In the genomic region with DNA sequence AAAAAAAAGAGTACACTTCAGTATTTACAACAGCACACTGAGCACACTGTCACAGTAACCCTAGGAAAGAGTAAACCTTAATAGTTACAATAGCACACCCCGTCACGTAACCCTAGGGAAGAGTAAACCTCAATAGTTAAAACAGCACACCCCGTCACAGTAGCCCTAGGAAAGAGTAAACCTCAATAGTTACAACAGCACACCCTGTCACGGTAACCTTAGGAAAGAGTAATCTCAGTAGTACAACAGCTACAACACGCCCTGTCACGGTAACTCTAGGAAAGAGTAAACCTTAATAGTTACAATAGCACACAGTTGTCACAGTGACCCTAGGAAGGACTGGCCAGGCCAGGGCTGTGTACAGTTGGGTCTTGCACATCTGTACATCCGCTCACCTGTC, we compare ENCODE assay signal across 29 cellular contexts. TPM values are rescaled to one million over a fixed set of nuclear protein-coding genes. Genes with fewer than 3 reads are reported as not detected.
DNase-seq lines count a peak whose midpoint lies in the region; ATAC-seq and TF ChIP-seq lines count a peak whose summit lies in the region.
"Had no signal": no experiment of that assay in that cellular context is flagged by ENCODE, and none has a peak within 500 bp of the region (broad histone marks: within the 10 kb centered on the region; RNA-seq: fewer than 3 reads in every experiment).

No MANE protein-coding gene starts in this region.

- H3K27me3 ChIP-seq in CD4-positive, CD25-positive, alpha-beta regulatory T cell (ENCODE audit: control insufficient read depth, insufficient read depth, low read length): no peaks in the 10 kb centered on the region
- H3K27me3 ChIP-seq: breast epithelium, sigmoid colon, upper lobe of right lung had no signal

- no peaks in the 10 kb centered on the region for H3K9me3 Mint-ChIP-seq in activated CD4-positive, alpha-beta T cell treated with anti-CD3 and anti-CD28 coated beads, Interleukin-2, amount 10 ng/mL, durations not matched to agents 24 days and 14 days
- H3K9me3 Mint-ChIP-seq in CD4-positive, CD25-positive, alpha-beta regulatory T cell: no peaks in the 10 kb centered on the region
- peaks cover 0 to 4% (median 0%) of the 10 kb centered on the region in 5 experiments for H3K9me3 Mint-ChIP-seq in brain
- H3K9me3 Mint-ChIP-seq in neural crest cell: no peaks in the 10 kb centered on the region
- H3K9me3 Mint-ChIP-seq in effector memory CD8-positive, alpha-beta T cell: no peaks in the 10 kb centered on the region
- H3K9me3 Mint-ChIP-seq: activated B cell treated with CpG ODN at 0.5 μM for 24 hours, immature natural killer cell had no signal

- peaks cover 29% of the 10 kb centered on the region for H3K36me3 ChIP-seq in CD4-positive, CD25-positive, alpha-beta regulatory T cell (ENCODE audit: control insufficient read depth, insufficient read depth, low read length)
- H3K36me3 ChIP-seq: breast epithelium, prostate gland had no signal

- H3K27ac Mint-ChIP-seq in activated CD4-positive, alpha-beta T cell treated with anti-CD3 and anti-CD28 coated beads, Interleukin-2, amount 10 ng/mL, durations not matched to agents 24 days and 14 days: no peak overlapping the region
- H3K27ac Mint-ChIP-seq in CD4-positive, CD25-positive, alpha-beta regulatory T cell: peak overlapping the region in 1 of 3 donors; percentile 38
- H3K27ac Mint-ChIP-seq in brain (peak overlapping the region in 1 of 5 experiments; percentile 42), neural crest cell (ENCODE audit: unreplicated experiment) (no peak overlapping the region)
- peak overlapping the region in 1 of 2 donors; percentile 19 for H3K27ac Mint-ChIP-seq in effector memory CD8-positive, alpha-beta T cell
- H3K27ac Mint-ChIP-seq: activated B cell treated with CpG ODN at 0.5 μM for 24 hours had no signal

- no peak overlapping the region for H3K4me3 ChIP-seq in CD4-positive, CD25-positive, alpha-beta regulatory T cell (ENCODE audit: low read depth, low read length)
- H3K4me3 ChIP-seq: breast epithelium, prostate gland, sigmoid colon, upper lobe of right lung had no signal

- H3K9me3 ChIP-seq in CD4-positive, CD25-positive, alpha-beta regulatory T cell (ENCODE audit: control insufficient read depth in 2 of 2, low read length in 2 of 2): no peaks in the 10 kb centered on the region
- H3K9me3 ChIP-seq: breast epithelium, prostate gland, sigmoid colon, upper lobe of right lung had no signal

- peaks cover 29% of the 10 kb centered on the region for H3K36me3 Mint-ChIP-seq in activated CD4-positive, alpha-beta T cell treated with anti-CD3 and anti-CD28 coated beads, Interleukin-2, amount 10 ng/mL, durations not matched to agents 24 days and 14 days (ENCODE audit: low read depth)
- H3K36me3 Mint-ChIP-seq in CD4-positive, CD25-positive, alpha-beta regulatory T cell: peaks cover 15% of the 10 kb centered on the region
- H3K36me3 Mint-ChIP-seq in brain (peaks cover 40% of the 10 kb centered on the region), neural crest cell (ENCODE audit: low read depth) (peaks cover 14% of the 10 kb centered on the region)
- peaks cover 46% of the 10 kb centered on the region for H3K36me3 Mint-ChIP-seq in effector memory CD8-positive, alpha-beta T cell (ENCODE audit: insufficient read depth)

- intact Hi-C loops in activated CD4-positive, alpha-beta T cell treated with anti-CD3 and anti-CD28 coated beads, Interleukin-2, amount 10 ng/mL, durations not matched to agents 24 days and 14 days (cut with micrococcal nuclease): no loop called here

- H3K27ac ChIP-seq in CD4-positive, CD25-positive, alpha-beta regulatory T cell (ENCODE audit: insufficient read depth, low read length, poor library complexity, severe bottlenecking): no peak overlapping the region
- H3K27ac ChIP-seq: breast epithelium, epithelial cell of prostate, prostate gland, sigmoid colon, upper lobe of right lung had no signal

- no peak overlapping the region for H3K4me3 Mint-ChIP-seq in activated CD4-positive, alpha-beta T cell treated with anti-CD3 and anti-CD28 coated beads, Interleukin-2, amount 10 ng/mL, durations not matched to agents 24 days and 14 days
- peak overlapping the region in 3 of 4 donors; percentile 33 to 81 (median 66) for H3K4me3 Mint-ChIP-seq in CD4-positive, CD25-positive, alpha-beta regulatory T cell
- H3K4me3 Mint-ChIP-seq in brain (peak overlapping the region in 3 of 5 experiments; percentile 33 to 53 (median 45)), neural crest cell (peak overlapping the region; percentile 73)
- H3K4me3 Mint-ChIP-seq in effector memory CD8-positive, alpha-beta T cell: no peak overlapping the region
- H3K4me3 Mint-ChIP-seq: activated B cell treated with CpG ODN at 0.5 μM for 24 hours, immature natural killer cell had no signal

- H3K4me1 Mint-ChIP-seq in activated CD4-positive, alpha-beta T cell treated with anti-CD3 and anti-CD28 coated beads, Interleukin-2, amount 10 ng/mL, durations not matched to agents 24 days and 14 days: peaks cover 8% of the 10 kb centered on the region
- H3K4me1 Mint-ChIP-seq in CD4-positive, CD25-positive, alpha-beta regulatory T cell: peaks cover 4 to 17% (median 11%) of the 10 kb centered on the region in 4 donors
- peaks cover 17% of the 10 kb centered on the region for H3K4me1 Mint-ChIP-seq in brain
- peaks cover 8% of the 10 kb centered on the region for H3K4me1 Mint-ChIP-seq in neural crest cell
- H3K4me1 Mint-ChIP-seq in effector memory CD8-positive, alpha-beta T cell (ENCODE audit: low read depth in 2 of 2): peaks cover 0 to 7% of the 10 kb centered on the region in 2 donors

- no peak for ATAC-seq in CD4-positive, CD25-positive, alpha-beta regulatory T cell (ENCODE audit: low read depth in 2 of 2)
- no peak for ATAC-seq in effector memory CD8-positive, alpha-beta T cell (replicated peaks)
- ATAC-seq: upper lobe of right lung had no signal

- H3K27me3 Mint-ChIP-seq in activated CD4-positive, alpha-beta T cell treated with anti-CD3 and anti-CD28 coated beads, Interleukin-2, amount 10 ng/mL, durations not matched to agents 24 days and 14 days: peaks cover 3% of the 10 kb centered on the region
- no peaks in the 10 kb centered on the region for H3K27me3 Mint-ChIP-seq in CD4-positive, CD25-positive, alpha-beta regulatory T cell
- H3K27me3 Mint-ChIP-seq in brain (peaks cover 4% of the 10 kb centered on the region), neural crest cell (ENCODE audit: low read depth) (no peaks in the 10 kb centered on the region)
- H3K27me3 Mint-ChIP-seq in effector memory CD8-positive, alpha-beta T cell: no peaks in the 10 kb centered on the region
- H3K27me3 Mint-ChIP-seq: activated B cell treated with CpG ODN at 0.5 μM for 24 hours had no signal

- TF ChIP-seq CTCF in brain (conservative IDR thresholded peaks at IDR 0.05) (no peak), neural crest cell (conservative IDR thresholded peaks at IDR 0.05) (no peak)

- peaks cover 5% of the 10 kb centered on the region for H3K4me1 ChIP-seq in CD4-positive, CD25-positive, alpha-beta regulatory T cell (ENCODE audit: control insufficient read depth, insufficient read depth, low read length, poor library complexity, severe bottlenecking)
- H3K4me1 ChIP-seq: breast epithelium, prostate gland, upper lobe of right lung had no signal

- peak; percentile 48 for DNase-seq in activated CD4-positive, alpha-beta T cell treated with anti-CD3 and anti-CD28 coated beads, Interleukin-2, amount 10 ng/mL, durations not matched to agents 24 days and 14 days
- no peak for DNase-seq in activated CD4-positive, alpha-beta T cell treated with anti-CD3 and anti-CD28 coated beads for 48 hours
- no peak for DNase-seq in CD4-positive, CD25-positive, alpha-beta regulatory T cell
- no peak for DNase-seq in neural crest cell (ENCODE audit: low read depth, low spot score)
- DNase-seq in midbrain (lab: John Stamatoyannopoulos, UW): no peak
- DNase-seq in CD1c-positive myeloid dendritic cell (ENCODE audit: extremely low spot score): no peak
- no peak for DNase-seq in effector memory CD8-positive, alpha-beta T cell
- DNase-seq: 8988T; activated B cell treated with CpG ODN at 0.5 μM for 24 hours; activated CD4-positive, alpha-beta T cell treated with anti-CD3 and anti-CD28 coated beads, Interleukin-2, amount 50 U/mL, for 48 hours; C1 segment of cervical spinal cord; DND-41; effector CD4-positive, alpha-beta T cell; GF-D8; hippocampal formation; immature natural killer cell; mammary epithelial cell; NCI-H1417 treated with DMSO at 0.1 percent for 48 hours; NCI-H2081; NCI-H2227 treated with DMSO at 0.1 percent for 48 hours; NCI-H526; NK-92 treated with Interleukin-12 subunit alpha and Interleukin-12 subunit beta, amount 100 ng/mL, for 24 hours; stimulated activated CD4-positive, alpha-beta T cell treated with anti-CD3 and anti-CD28 coated beads, Interleukin-4, amount 100 ng/mL, for 1 hour had no signal

RNA-seq across cellular contexts. Expression of gene CDK11A, which starts 3.0 kb away (rescaled TPM):
- total RNA-seq in activated CD4-positive, alpha-beta T cell treated with anti-CD3 and anti-CD28 coated beads, Interleukin-2, amount 10 ng/mL, durations not matched to agents 24 days and 14 days: 68.3 and 70.4 TPM in 2 replicates
- total RNA-seq in CD4-positive, CD25-positive, alpha-beta regulatory T cell: 212 TPM
- polyA plus RNA-seq in CD4-positive, CD25-positive, alpha-beta regulatory T cell: 10 to 100 TPM; 10.2 to 30.4 (median 15.3) TPM
- polyA plus RNA-seq in brain (ENCODE audit: insufficient read depth, low read depth, low replicate concordance): 15.5 TPM
- 47.8 and 48.9 TPM in 2 replicates for total RNA-seq in neural crest cell

RNA-seq across cellular contexts. Expression of gene SLC35E2B, which starts 28.6 kb away (rescaled TPM):
- 40.3 and 41.5 TPM in 2 replicates for total RNA-seq in activated CD4-positive, alpha-beta T cell treated with anti-CD3 and anti-CD28 coated beads, Interleukin-2, amount 10 ng/mL, durations not matched to agents 24 days and 14 days
- total RNA-seq in CD4-positive, CD25-positive, alpha-beta regulatory T cell: 77.6 TPM
- 10 to 100 TPM; 25.8 to 32.0 (median 30.6) TPM for polyA plus RNA-seq in CD4-positive, CD25-positive, alpha-beta regulatory T cell
- polyA plus RNA-seq in brain (ENCODE audit: insufficient read depth, low read depth, low replicate concordance): 30.7 TPM
- total RNA-seq in neural crest cell: 96.3 and 99.0 TPM in 2 replicates

RNA-seq across cellular contexts. Expression of gene NADK, which starts 57.1 kb away (rescaled TPM):
- 91.3 and 94.5 TPM in 2 replicates for total RNA-seq in activated CD4-positive, alpha-beta T cell treated with anti-CD3 and anti-CD28 coated beads, Interleukin-2, amount 10 ng/mL, durations not matched to agents 24 days and 14 days
- 52.6 TPM for total RNA-seq in CD4-positive, CD25-positive, alpha-beta regulatory T cell
- 10 to 100 TPM; 18.7 to 27.1 (median 21.2) TPM for polyA plus RNA-seq in CD4-positive, CD25-positive, alpha-beta regulatory T cell
- 27.7 TPM for polyA plus RNA-seq in brain (ENCODE audit: insufficient read depth, low read depth, low replicate concordance)
- total RNA-seq in neural crest cell: 88.4 and 91.9 TPM in 2 replicates

Comparison
In these comparisons a context has a peak if more than half of its experiments do, and no peak if none do; other contexts are left out.
1. H3K4me3 Mint-ChIP-seq: peak in CD4-positive, CD25-positive, alpha-beta regulatory T cell (3 of 4), brain (3 of 5) and neural crest cell (single experiment); none in activated CD4-positive, alpha-beta T cell treated with anti-CD3 and anti-CD28 coated beads, Interleukin-2, amount 10 ng/mL, durations not matched to agents 24 days and 14 days (single experiment) and effector memory CD8-positive, alpha-beta T cell (0 of 2).